In the genomic region with DNA sequence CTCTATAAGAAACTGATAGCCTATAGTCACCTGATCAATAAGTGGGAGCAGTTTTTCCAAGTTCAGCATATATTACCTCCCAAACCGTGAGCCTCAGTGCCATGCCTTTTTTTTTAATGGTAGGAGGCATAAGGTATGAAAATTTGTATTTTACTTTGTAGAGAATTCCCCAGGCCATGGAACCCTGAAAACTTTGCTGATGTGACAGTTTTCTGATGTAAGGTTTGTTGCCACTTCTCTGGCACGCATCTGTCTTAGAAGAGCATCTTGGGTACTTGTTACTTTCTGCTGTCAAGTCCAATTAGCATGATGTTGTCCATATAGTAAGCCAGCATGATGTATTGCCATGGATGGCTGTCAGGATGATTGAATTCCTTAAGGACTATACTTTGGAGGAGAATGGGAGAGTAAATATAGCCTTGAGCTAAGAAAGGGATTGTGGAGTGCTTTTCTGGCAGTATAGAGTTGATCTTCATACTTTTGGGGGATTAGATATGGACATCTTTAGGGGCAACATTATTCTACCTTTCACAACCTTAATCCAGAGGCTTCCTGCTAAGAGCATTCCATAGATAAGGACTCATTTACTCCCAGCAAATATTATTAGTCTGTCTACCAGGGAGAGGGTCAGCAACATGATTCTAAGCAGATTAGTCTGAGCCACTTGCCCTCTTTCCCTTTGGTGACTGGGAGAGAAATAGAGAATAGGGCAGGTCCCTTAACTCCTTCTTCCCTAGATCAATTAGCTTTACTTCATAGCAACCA, we compare ENCODE assay signal across 24 cellular contexts.
"Had no signal": no experiment of that assay in that cellular context is flagged by ENCODE, and none has a peak within 500 bp of the region (broad histone marks: within the 10 kb centered on the region; RNA-seq: fewer than 3 reads in every experiment).

No MANE protein-coding gene starts in this region.

- H3K27me3 Mint-ChIP-seq: activated CD4-positive, alpha-beta memory T cell treated with anti-CD3 and anti-CD28 coated beads for 36 hours; activated T-cell treated with anti-CD3 and anti-CD28 coated beads, Interleukin-2, amount 50 U/mL, for 24 hours; effector memory CD8-positive, alpha-beta T cell had no signal

- H3K9me3 Mint-ChIP-seq: activated T-cell treated with anti-CD3 and anti-CD28 coated beads, Interleukin-2, amount 50 U/mL, for 24 hours had no signal

- H3K4me2 ChIP-seq: hepatocyte had no signal

- H3K9me3 ChIP-seq: gastroesophageal sphincter, pancreas, prostate gland, tibial nerve had no signal

- H3K27me3 ChIP-seq: brain microvascular endothelial cell, gastroesophageal sphincter, hepatocyte, pancreas had no signal

- H3K4me1 ChIP-seq: gastroesophageal sphincter, pancreas, prostate gland, tibial nerve had no signal

- DNase-seq: activated CD4-positive, alpha-beta memory T cell treated with anti-CD3 and anti-CD28 coated beads for 36 hours; activated CD4-positive, alpha-beta T cell treated with anti-CD3 and anti-CD28 coated beads for 48 hours; activated CD8-positive, alpha-beta memory T cell treated with anti-CD3 and anti-CD28 coated beads, Interleukin-2, amount 50 U/mL, for 48 hours; activated gamma-delta T cell; activated naive CD4-positive, alpha-beta T cell treated with anti-CD3 and anti-CD28 coated beads, Interleukin-2, amount 50 U/mL, for 16 hours; activated T-cell treated with anti-CD3 and anti-CD28 coated beads, Interleukin-2, amount 50 U/mL, for 24 hours; amniotic stem cell; brain microvascular endothelial cell; cortex of kidney; effector memory CD8-positive, alpha-beta T cell; islet precursor cell; left ventricle myocardium superior; midbrain; naive thymus-derived CD4-positive, alpha-beta T cell; nucleus accumbens; pancreas; stimulated activated CD4-positive, alpha-beta T cell treated with anti-CD3 and anti-CD28 coated beads, Interleukin-15, amount 100 ng/mL, for 24 hours; stimulated activated naive CD4-positive, alpha-beta T cell had no signal

- H3K27ac Mint-ChIP-seq: activated CD4-positive, alpha-beta memory T cell treated with anti-CD3 and anti-CD28 coated beads for 36 hours; activated T-cell treated with anti-CD3 and anti-CD28 coated beads, Interleukin-2, amount 50 U/mL, for 24 hours; effector memory CD8-positive, alpha-beta T cell; naive thymus-derived CD4-positive, alpha-beta T cell had no signal

- H3K27ac ChIP-seq: brain microvascular endothelial cell, gastroesophageal sphincter, hepatocyte, pancreas, prostate gland, tibial nerve had no signal

- H3K36me3 ChIP-seq: brain microvascular endothelial cell, gastroesophageal sphincter, pancreas, prostate gland, tibial nerve had no signal

- H3K4me3 ChIP-seq: gastroesophageal sphincter, hepatocyte, pancreas, prostate gland, tibial nerve had no signal

- H3K4me3 Mint-ChIP-seq: activated CD4-positive, alpha-beta memory T cell treated with anti-CD3 and anti-CD28 coated beads for 36 hours; activated T-cell treated with anti-CD3 and anti-CD28 coated beads, Interleukin-2, amount 50 U/mL, for 24 hours; effector memory CD8-positive, alpha-beta T cell; naive thymus-derived CD4-positive, alpha-beta T cell had no signal

- H3K79me2 ChIP-seq: hepatocyte had no signal

- ATAC-seq: effector memory CD8-positive, alpha-beta T cell; gastroesophageal sphincter; left ventricle myocardium superior; naive thymus-derived CD4-positive, alpha-beta T cell; pancreas had no signal

- H3K36me3 Mint-ChIP-seq: activated CD4-positive, alpha-beta memory T cell treated with anti-CD3 and anti-CD28 coated beads for 36 hours; naive thymus-derived CD4-positive, alpha-beta T cell had no signal

- H3K4me1 Mint-ChIP-seq: naive thymus-derived CD4-positive, alpha-beta T cell had no signal

- FAIRE-seq: astrocyte, endothelial cell of umbilical vein, pancreas had no signal

- H2AFZ ChIP-seq: hepatocyte had no signal
